Comparison of ENCODE assay signal across 15 cellular contexts in the genomic region with DNA sequence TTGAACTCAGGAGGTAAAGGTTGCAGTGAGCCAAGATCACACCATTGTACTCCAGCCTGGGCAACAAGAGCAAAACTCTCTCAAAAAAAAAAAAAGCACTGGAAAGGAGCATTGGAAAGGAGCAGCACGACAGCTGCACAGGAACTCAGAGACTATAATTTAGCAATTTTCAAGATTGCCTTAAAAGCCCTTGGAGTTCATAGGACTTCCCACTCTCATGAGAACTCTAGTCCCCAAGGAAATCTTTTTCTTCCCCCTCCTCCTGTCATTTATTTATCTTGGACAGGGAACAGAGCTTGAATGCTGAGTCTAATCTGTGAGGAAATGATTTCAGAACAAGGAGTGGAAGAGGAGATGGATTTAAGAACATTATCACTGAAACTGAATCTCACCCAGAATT.
A peak's percentile ranks its signal among the peaks of the same experiment; 100 is the strongest.
DNase-seq lines count a peak whose midpoint lies in the region; ATAC-seq and TF ChIP-seq lines count a peak whose summit lies in the region.
"Had no signal": no experiment of that assay in that cellular context is flagged by ENCODE, and none has a peak within 500 bp of the region (broad histone marks: within the 10 kb centered on the region; RNA-seq: fewer than 3 reads in every experiment).

No MANE protein-coding gene starts in this region.

- H2BK12ac ChIP-seq in mesenchymal stem cell (ENCODE audit: low read length in 2 of 2), result no peak overlapping the region

- H3K4me2 ChIP-seq in mesenchymal stem cell (ENCODE audit: low read length, poor library complexity, severe bottlenecking), result no peak overlapping the region

- H3K9ac ChIP-seq in mesenchymal stem cell (ENCODE audit: low read length), result peak overlapping the region; percentile 20

- WGBS in mesenchymal stem cell, result 20% methylated on average over 1 of the region's 1 CpG

- H3K4ac ChIP-seq in mesenchymal stem cell (ENCODE audit: low read depth in 1 of 2, low read length in 2 of 2), result no peak overlapping the region

- no peak overlapping the region for H3K23ac ChIP-seq in mesenchymal stem cell (ENCODE audit: low read length in 2 of 2)

- H3K9me3 ChIP-seq in mesenchymal stem cell (ENCODE audit: control insufficient read depth, low read length), result no peaks in the 10 kb centered on the region
- H3K9me3 ChIP-seq: upper lobe of left lung had no signal

- H3K27me3 Mint-ChIP-seq in stimulated activated naive B cell treated with anti-CD40 and anti-IgM and Interleukin-4, amounts not matched to agents 10 μg/mL and 1 μg/mL and 100 μg/mL, for 72 hours, result peaks cover 0 to 4% of the 10 kb centered on the region in 2 donors
- H3K27me3 Mint-ChIP-seq in HFFc6 (ENCODE audit: insufficient read depth), result peaks cover 12% of the 10 kb centered on the region

- H3K27ac Mint-ChIP-seq in stimulated activated naive B cell treated with anti-CD40 and anti-IgM and Interleukin-4, amounts not matched to agents 10 μg/mL and 1 μg/mL and 100 μg/mL, for 72 hours, result no peak overlapping the region
- no peak overlapping the region for H3K27ac Mint-ChIP-seq in HFFc6
- H3K27ac Mint-ChIP-seq: nephron progenitor cell had no signal

- DNase-seq in A172 (ENCODE audit: low spot score) (peak; percentile 27), NCI-H2171 (lab: John Stamatoyannopoulos, UW) (peak; percentile 47), dermis blood vessel endothelial cell (peak; percentile 25), mesenchymal stem cell (peak; percentile 42), SKM-1 treated with dmso at 0.1 percent for 144 hours (lab: John Stamatoyannopoulos, UW; ENCODE audit: unreplicated experiment) (no peak), HFFc6 (no peak)
- no peak for DNase-seq in activated CD4-positive, alpha-beta T cell treated with anti-CD3 and anti-CD28 coated beads for 1 hour
- no peak for DNase-seq in stimulated activated naive B cell treated with anti-CD40 and anti-IgM and Interleukin-4, amounts not matched to agents 10 μg/mL and 1 μg/mL and 100 μg/mL, for 72 hours
- DNase-seq: activated naive CD4-positive, alpha-beta T cell treated with anti-CD3 and anti-CD28 coated beads, Interleukin-2, amount 50 U/mL, for 16 hours; foreskin melanocyte; kidney; nephron progenitor cell had no signal

- no peak overlapping the region for H3K27ac ChIP-seq in mesenchymal stem cell (ENCODE audit: low read length, poor library complexity, severe bottlenecking)

- H2BK15ac ChIP-seq in mesenchymal stem cell (ENCODE audit: low read depth, poor library complexity, severe bottlenecking), result no peak overlapping the region

- H3K36me3 Mint-ChIP-seq in stimulated activated naive B cell treated with anti-CD40 and anti-IgM and Interleukin-4, amounts not matched to agents 10 μg/mL and 1 μg/mL and 100 μg/mL, for 72 hours, result no peaks in the 10 kb centered on the region
- H3K36me3 Mint-ChIP-seq in HFFc6 (ENCODE audit: low read depth), result no peaks in the 10 kb centered on the region

- no peak overlapping the region for H4K91ac ChIP-seq in mesenchymal stem cell (ENCODE audit: low read length)

- H3K4me3 ChIP-seq in mesenchymal stem cell (ENCODE audit: insufficient read depth in 1 of 2, low read depth in 1 of 2, low read length in 2 of 2), result no peak overlapping the region
- H3K4me3 ChIP-seq: coronary artery, K562, upper lobe of left lung had no signal

- no peaks in the 10 kb centered on the region for H3K9me3 Mint-ChIP-seq in stimulated activated naive B cell treated with anti-CD40 and anti-IgM and Interleukin-4, amounts not matched to agents 10 μg/mL and 1 μg/mL and 100 μg/mL, for 72 hours
- H3K9me3 Mint-ChIP-seq in HFFc6, result no peaks in the 10 kb centered on the region
- H3K9me3 Mint-ChIP-seq: nephron progenitor cell had no signal

- no peaks in the 10 kb centered on the region for H3K4me1 Mint-ChIP-seq in stimulated activated naive B cell treated with anti-CD40 and anti-IgM and Interleukin-4, amounts not matched to agents 10 μg/mL and 1 μg/mL and 100 μg/mL, for 72 hours
- H3K4me1 Mint-ChIP-seq in HFFc6 (ENCODE audit: low read depth), result peaks cover 10% of the 10 kb centered on the region

- no peaks in the 10 kb centered on the region for H3K79me1 ChIP-seq in mesenchymal stem cell (replicated peaks; ENCODE audit: low read length, poor library complexity, severe bottlenecking)

- H2BK120ac ChIP-seq in mesenchymal stem cell (ENCODE audit: low read depth, low read length), result no peak overlapping the region

- peaks cover 4% of the 10 kb centered on the region for H3K4me1 ChIP-seq in mesenchymal stem cell (ENCODE audit: control insufficient read depth, insufficient read depth, low read depth, low read length)

- TF ChIP-seq CTCF in HFFc6 (IDR thresholded peaks at IDR 0.05), result no peak

- no peak overlapping the region for H3K18ac ChIP-seq in mesenchymal stem cell (ENCODE audit: low read depth in 1 of 2, low read length in 2 of 2)

- H2AK5ac ChIP-seq in mesenchymal stem cell (ENCODE audit: low read length, severe bottlenecking), result no peak overlapping the region

- H2BK5ac ChIP-seq in mesenchymal stem cell (ENCODE audit: low read depth, low read length, poor library complexity, severe bottlenecking), result no peak overlapping the region

- H3K14ac ChIP-seq in mesenchymal stem cell (ENCODE audit: low read length in 2 of 2), result no peak overlapping the region

- no peak overlapping the region for H4K8ac ChIP-seq in mesenchymal stem cell (ENCODE audit: low read length)

- H3K4me3 Mint-ChIP-seq in stimulated activated naive B cell treated with anti-CD40 and anti-IgM and Interleukin-4, amounts not matched to agents 10 μg/mL and 1 μg/mL and 100 μg/mL, for 72 hours, result no peak overlapping the region
- no peak overlapping the region for H3K4me3 Mint-ChIP-seq in HFFc6
- H3K4me3 Mint-ChIP-seq: nephron progenitor cell had no signal

- ATAC-seq in stimulated activated naive B cell treated with anti-CD40 and anti-IgM and Interleukin-4, amounts not matched to agents 10 μg/mL and 1 μg/mL and 100 μg/mL, for 72 hours (replicated peaks), result no peak
- ATAC-seq: K562 had no signal

- H2AFZ ChIP-seq in mesenchymal stem cell (ENCODE audit: low read depth, low read length), result no peak overlapping the region

- H3K27me3 ChIP-seq in mesenchymal stem cell (ENCODE audit: control insufficient read depth in 1 of 2, insufficient read depth in 1 of 2, low read length in 2 of 2), result peaks cover 4 to 54% of the 10 kb centered on the region in 2 experiments
- H3K27me3 ChIP-seq: upper lobe of left lung had no signal

- peaks cover 7 to 24% of the 10 kb centered on the region in 2 experiments for H3K36me3 ChIP-seq in mesenchymal stem cell (ENCODE audit: control insufficient read depth in 1 of 2, insufficient read depth in 2 of 2, low read depth in 1 of 2, low read length in 2 of 2)
- H3K36me3 ChIP-seq: upper lobe of left lung had no signal

Comparison
In these comparisons a context has a peak if more than half of its experiments do, and no peak if none do; other contexts are left out.
1. DNase-seq: peak in A172 (single experiment), NCI-H2171 (single experiment), dermis blood vessel endothelial cell (single experiment) and mesenchymal stem cell (single experiment); none in SKM-1 treated with dmso at 0.1 percent for 144 hours (single experiment), activated CD4-positive, alpha-beta T cell treated with anti-CD3 and anti-CD28 coated beads for 1 hour (single experiment), stimulated activated naive B cell treated with anti-CD40 and anti-IgM and Interleukin-4, amounts not matched to agents 10 μg/mL and 1 μg/mL and 100 μg/mL, for 72 hours (single experiment) and HFFc6 (single experiment).